Comparison of ENCODE assay signal across 10 cellular contexts in genomic region chr1:219304227-219305226, GRCh38.
DNase-seq lines count a peak whose midpoint lies in the region; ATAC-seq, FAIRE-seq and TF ChIP-seq lines count a peak whose summit lies in the region.
"Had no signal": no experiment of that assay in that cellular context is flagged by ENCODE, and none has a peak within 500 bp of the region (broad histone marks: within the 10 kb centered on the region; RNA-seq: fewer than 3 reads in every experiment).

No MANE protein-coding gene starts in this region.

- no peak overlapping the region for H3K4me3 ChIP-seq in Panc1 (ENCODE audit: low read depth in 2 of 2, low read length in 2 of 2)
- H3K4me3 ChIP-seq in skeletal muscle satellite cell (ENCODE audit: low read length): peak overlapping the region; percentile 34
- H3K4me3 ChIP-seq in kidney (ENCODE audit: low read length in 2 of 2): no peak overlapping the region

- H3K4me1 ChIP-seq in Panc1 (ENCODE audit: control insufficient read depth, insufficient read depth, low read length) (no peaks in the 10 kb centered on the region), skeletal muscle satellite cell (ENCODE audit: control insufficient read depth, insufficient read depth, low read length) (peaks cover 16% of the 10 kb centered on the region), kidney (ENCODE audit: control insufficient read depth in 1 of 2, insufficient read depth in 1 of 2, low read depth in 1 of 2, low read length in 2 of 2) (no peaks in the 10 kb centered on the region)

- no peak overlapping the region for H3K27ac ChIP-seq in Panc1 (ENCODE audit: low read length)
- no peak overlapping the region for H3K27ac ChIP-seq in kidney (ENCODE audit: low read depth in 2 of 2, low read length in 2 of 2)

- peak; percentile 62; the same call in 1 of the 2 replicates for ATAC-seq in Panc1
- no peak for ATAC-seq in GM18502 (IDR thresholded peaks at IDR 0.05; ENCODE audit: poor library complexity, unreplicated experiment)
- ATAC-seq: activated CD8-positive, alpha-beta memory T cell treated with anti-CD3 and anti-CD28 coated beads, Interleukin-2, amount 10 ng/mL, durations not matched to agents 7 days and 5 days; stimulated activated naive CD8-positive, alpha-beta T cell treated with anti-CD3 and anti-CD28 coated beads, Interleukin-15, amount 100 ng/mL, for 72 hours had no signal

- DNase-seq in HCEC 1CT (peak; percentile 57), Panc1 (ENCODE audit: low read depth, low spot score) (peak; percentile 65), fibroblast of gingiva (ENCODE audit: low read depth) (peak; percentile 70), kidney (no peak)
- DNase-seq in stimulated activated CD4-positive, alpha-beta T cell treated with anti-CD3 and anti-CD28 coated beads, Interleukin-2, amount 100 ng/mL, for 48 hours: no peak
- DNase-seq: activated CD8-positive, alpha-beta memory T cell treated with anti-CD3 and anti-CD28 coated beads, Interleukin-2, amount 10 ng/mL, durations not matched to agents 7 days and 5 days; anterior cingulate cortex; stimulated activated naive CD8-positive, alpha-beta T cell treated with anti-CD3 and anti-CD28 coated beads, Interleukin-15, amount 100 ng/mL, for 72 hours had no signal

- no TSS peak for BruUV-seq in Panc1 (replicated peaks; lab: Mats Ljungman, UMichigan)

- no peaks in the 10 kb centered on the region for H3K27me3 ChIP-seq in Panc1 (ENCODE audit: control insufficient read depth, insufficient read depth, low read length)
- H3K27me3 ChIP-seq in skeletal muscle satellite cell (ENCODE audit: control insufficient read depth, insufficient read depth, low read length): no peaks in the 10 kb centered on the region

- in situ Hi-C loops in Panc1 (cut with HindIII; ENCODE audit: low pct_unique_long_range_greater_than_20kb, low sequenced_read_pairs): no loop called here

- CTCF ChIA-PET in Panc1 (lab: Charles Lee): no interaction called here

- TF ChIP-seq CTCF in Panc1 (IDR thresholded peaks at IDR 0.05): no peak; the same call in 1 of the 2 replicates
- TF ChIP-seq CTCF in kidney (IDR thresholded peaks at IDR 0.05; ENCODE audit: borderline replicate concordance, extremely low read depth, insufficient read depth): no peak

- POLR2A ChIA-PET in Panc1 (lab: Charles Lee): no interaction called here

- H3K9ac ChIP-seq in skeletal muscle satellite cell (ENCODE audit: low read depth, low read length) (peak overlapping the region; percentile 31), kidney (ENCODE audit: low read length in 2 of 2) (no peak overlapping the region)

- H3K9me3 ChIP-seq in Panc1 (ENCODE audit: control insufficient read depth, insufficient read depth, low read depth, low read length) (0 out of 2 replicates have a peak, but pooled peaks cover 3% of the 10 kb centered on the region), skeletal muscle satellite cell (replicated peaks; ENCODE audit: low read length) (no peaks in the 10 kb centered on the region), kidney (ENCODE audit: control insufficient read depth in 1 of 2, low read length in 2 of 2) (no peaks in the 10 kb centered on the region)

- no peak for FAIRE-seq in kidney (lab: Jason Lieb, UNC)

- peak overlapping the region; percentile 61 for H3K4me2 ChIP-seq in skeletal muscle satellite cell (ENCODE audit: low read length)

- H3K36me3 ChIP-seq in Panc1 (ENCODE audit: control insufficient read depth, insufficient read depth, low read length) (no peaks in the 10 kb centered on the region), skeletal muscle satellite cell (ENCODE audit: insufficient read depth, low read length) (no peaks in the 10 kb centered on the region), kidney (ENCODE audit: control insufficient read depth in 1 of 2, insufficient read depth in 2 of 2, low read length in 2 of 2) (no peaks in the 10 kb centered on the region)

- intact Hi-C loops in Panc1 (cut with micrococcal nuclease; ENCODE audit: unreplicated experiment) (no loop called here), kidney (cut with DNase I) (no loop called here)

Comparison
In these comparisons a context has a peak if more than half of its experiments do, and no peak if none do; other contexts are left out.
1. DNase-seq: peak in HCEC 1CT (single experiment), Panc1 (single experiment) and fibroblast of gingiva (single experiment); none in kidney (single experiment) and stimulated activated CD4-positive, alpha-beta T cell treated with anti-CD3 and anti-CD28 coated beads, Interleukin-2, amount 100 ng/mL, for 48 hours (0 of 2).